Comparison of ENCODE assay signal across 8 cellular contexts in genomic region chr19:45498411-45499195, GRCh38. TPM values are rescaled to one million over a fixed set of nuclear protein-coding genes. Genes with fewer than 3 reads are reported as not detected.
DNase-seq lines count a peak whose midpoint lies in the region; ATAC-seq and TF ChIP-seq lines count a peak whose summit lies in the region.

Gene PPM1N (plus strand): TSS chr19:45498443. CDS start chr19:45498473, 30 bp downstream.

- H3K27me3 ChIP-seq in tibial artery = peaks cover 0 to 53% of the 10 kb centered on the region in 2 donors

- H3K9me3 ChIP-seq in mucosa of descending colon = no peaks in the 10 kb centered on the region
- no peaks in the 10 kb centered on the region for H3K9me3 ChIP-seq in tibial artery

- H3K27ac ChIP-seq in coronary artery (peak within 1 kb of the TSS in 1 of 2 donors; percentile 46), tibial artery (no peak within 1 kb of the TSS)

- intact Hi-C loops in mucosa of descending colon (cut with DNase I, micrococcal nuclease) (no loop called here), tibial artery (cut with DNase I; ENCODE audit: low total_unique reads) (no loop called here)

- ATAC-seq in mucosa of descending colon = peak; percentile 35
- ATAC-seq in HG03039 (IDR thresholded peaks at IDR 0.05; ENCODE audit: unreplicated experiment) = no peak

- H3K4me1 ChIP-seq in mucosa of descending colon (ENCODE audit: low read depth) = peaks cover 31% of the 10 kb centered on the region
- peaks cover 0 to 39% (median 28%) of the 10 kb centered on the region in 4 donors for H3K4me1 ChIP-seq in tibial artery

- H3K36me3 ChIP-seq in mucosa of descending colon (ENCODE audit: low read depth) (no peaks in the 10 kb centered on the region), tibial artery (no peaks in the 10 kb centered on the region)

- TF ChIP-seq CTCF in AG10803 (conservative IDR thresholded peaks at IDR 0.05; ENCODE audit: low read length) (no peak), WI38 (IDR thresholded peaks at IDR 0.05; ENCODE audit: low read depth, low read length) (no peak), coronary artery (IDR thresholded peaks at IDR 0.05) (no peak), mucosa of descending colon (IDR thresholded peaks at IDR 0.05) (no peak), tibial artery (IDR thresholded peaks at IDR 0.05) (no peak)

- peak within 1 kb of the TSS; percentile 54 for H3K4me3 ChIP-seq in AG10803 (ENCODE audit: low read length)
- peak within 1 kb of the TSS; percentile 48 for H3K4me3 ChIP-seq in WI38 (ENCODE audit: low read depth, low read length)
- H3K4me3 ChIP-seq in coronary artery = peak within 1 kb of the TSS; percentile 79
- H3K4me3 ChIP-seq in mucosa of descending colon = no peak within 1 kb of the TSS
- H3K4me3 ChIP-seq in tibial artery = peak within 1 kb of the TSS; percentile 50 to 61

- DNase-seq in AG10803 (ENCODE audit: low read depth) = peak; percentile 19
- peak; percentile 53 for DNase-seq in HK-2 (ENCODE audit: unreplicated experiment)
- no peak for DNase-seq in coronary artery (ENCODE audit: low spot score)
- DNase-seq in mucosa of descending colon = peak in 2 of 3 donors; percentile 63 to 75
- no peak for DNase-seq in tibial artery
- no peak for DNase-seq in RKO (ENCODE audit: low spot score)

RNA-seq across cellular contexts. Expression of gene PPM1N, which starts in this region (rescaled TPM):
- total RNA-seq in mucosa of descending colon = 1 to 10 TPM in 1 of 3 donors, under 1 TPM in 2; 0.43 to 1.3 (median 0.87) TPM

Comparison
In these comparisons a context has a peak if more than half of its experiments do, and no peak if none do; other contexts are left out.
1. DNase-seq: peak in AG10803 (single experiment), HK-2 (single experiment) and mucosa of descending colon (2 of 3); none in coronary artery (single experiment), tibial artery (0 of 2) and RKO (single experiment).